ENCODE assay signal across 9 cellular contexts in the genomic region with DNA sequence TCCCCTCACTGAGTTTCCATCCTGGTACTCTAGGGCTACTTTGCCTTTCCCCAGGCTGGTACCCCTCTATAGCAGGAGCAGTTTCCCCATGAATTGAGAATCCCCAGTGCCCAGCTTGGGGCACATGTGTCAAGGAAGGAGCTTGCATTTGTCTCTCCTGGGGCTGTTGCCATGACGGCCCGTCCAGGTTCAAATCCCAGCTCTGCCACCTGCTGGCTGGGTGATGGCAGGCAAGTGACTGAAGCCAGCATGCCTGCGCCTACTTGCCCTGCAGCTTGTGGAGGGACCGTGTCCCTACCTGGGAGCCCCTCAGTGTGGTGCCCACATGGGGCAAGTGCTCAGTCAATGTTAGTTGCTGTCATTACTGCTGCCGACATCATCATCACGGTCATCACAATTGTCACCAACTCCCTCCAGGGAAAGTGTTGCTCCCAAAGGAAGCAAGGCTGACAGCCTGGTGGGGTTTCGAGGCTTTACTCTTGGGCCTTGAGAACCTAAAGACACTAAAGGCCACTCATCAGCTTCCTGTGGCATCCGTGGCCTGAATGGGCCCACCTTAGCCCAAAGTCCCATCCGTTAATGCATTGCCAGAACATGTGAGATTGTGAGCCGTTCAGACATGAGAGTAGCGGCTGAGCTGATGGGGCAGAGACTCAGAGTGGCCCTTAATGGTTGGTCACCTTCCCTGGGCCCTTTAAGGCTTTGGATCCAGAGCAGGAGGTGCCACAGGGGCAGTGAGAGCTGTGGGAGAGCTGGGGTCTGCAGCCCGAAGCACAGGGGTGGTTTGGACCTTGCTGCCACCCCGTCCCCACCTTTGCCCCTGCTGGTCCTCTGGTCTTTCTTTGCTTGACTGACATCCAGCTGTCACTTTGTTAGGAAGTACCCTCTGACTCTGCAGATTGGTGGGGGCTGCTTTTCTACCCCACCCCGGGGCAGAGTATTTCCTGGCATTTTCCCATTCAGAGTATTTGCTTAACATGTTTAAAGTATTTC.
DNase-seq lines count a peak whose midpoint lies in the region.
"Had no signal": no experiment of that assay in that cellular context is flagged by ENCODE, and none has a peak within 500 bp of the region (broad histone marks: within the 10 kb centered on the region; RNA-seq: fewer than 3 reads in every experiment).

No MANE protein-coding gene starts in this region.

- H3K27me3 Mint-ChIP-seq in CD4-positive, alpha-beta memory T cell: no peaks in the 10 kb centered on the region
- no peaks in the 10 kb centered on the region for H3K27me3 Mint-ChIP-seq in activated CD4-positive, alpha-beta T cell treated with anti-CD3 and anti-CD28 coated beads, Interleukin-2, amount 10 ng/mL, durations not matched to agents 7 days and 5 days
- H3K27me3 Mint-ChIP-seq: naive B cell had no signal

- no peaks in the 10 kb centered on the region for H3K9me3 ChIP-seq in CD4-positive, alpha-beta memory T cell (ENCODE audit: control insufficient read depth in 1 of 2, low read length in 2 of 2)
- no peaks in the 10 kb centered on the region for H3K9me3 ChIP-seq in Karpas-422 (ENCODE audit: low read length)

- H3K9ac ChIP-seq in Karpas-422 (ENCODE audit: low read length): no peak overlapping the region

- H3K9me2 ChIP-seq in Karpas-422 (replicated peaks; ENCODE audit: insufficient read depth, low read length): no peaks in the 10 kb centered on the region

- H3K36me3 ChIP-seq in CD4-positive, alpha-beta memory T cell (ENCODE audit: insufficient read depth, low read length): no peaks in the 10 kb centered on the region
- no peaks in the 10 kb centered on the region for H3K36me3 ChIP-seq in Karpas-422 (ENCODE audit: insufficient read depth, low read length)

- no peak overlapping the region for H3K4me3 ChIP-seq in CD4-positive, alpha-beta memory T cell (ENCODE audit: low read length in 2 of 2)
- no peak overlapping the region for H3K4me3 ChIP-seq in Karpas-422 (ENCODE audit: low read length)

- DNase-seq in CD4-positive, alpha-beta memory T cell: peak; percentile 54 to 63 (median 61)
- DNase-seq in Karpas-422: peak; percentile 79
- DNase-seq in activated CD4-positive, alpha-beta T cell treated with anti-CD3 and anti-CD28 coated beads, Interleukin-2, amount 10 ng/mL, durations not matched to agents 7 days and 5 days: peak; percentile 69
- peak; percentile 49 for DNase-seq in effector CD4-positive, alpha-beta T cell
- DNase-seq in mesenteric fat pad (ENCODE audit: low spot score): peak; percentile 83
- DNase-seq in superior temporal gyrus (ENCODE audit: extremely low spot score): peak; percentile 29
- DNase-seq in NOMO-1 treated with DMSO at 0.1 percent for 48 hours (lab: John Stamatoyannopoulos, UW; ENCODE audit: unreplicated experiment): no peak
- no peak for DNase-seq in NK-92 (lab: John Stamatoyannopoulos, UW; ENCODE audit: unreplicated experiment)
- DNase-seq: naive B cell had no signal

- H3K4me1 Mint-ChIP-seq in CD4-positive, alpha-beta memory T cell: peaks cover 9 to 63% (median 29%) of the 10 kb centered on the region in 4 donors
- H3K4me1 Mint-ChIP-seq in activated CD4-positive, alpha-beta T cell treated with anti-CD3 and anti-CD28 coated beads, Interleukin-2, amount 10 ng/mL, durations not matched to agents 7 days and 5 days: peaks cover 19% of the 10 kb centered on the region

- no peaks in the 10 kb centered on the region for H3K27me3 ChIP-seq in CD4-positive, alpha-beta memory T cell (ENCODE audit: insufficient read depth, low read length)
- H3K27me3 ChIP-seq in Karpas-422 (ENCODE audit: low read length): no peaks in the 10 kb centered on the region

- peak overlapping the region in 5 of 7 donors; percentile 18 to 57 (median 22) for H3K27ac Mint-ChIP-seq in CD4-positive, alpha-beta memory T cell
- no peak overlapping the region for H3K27ac Mint-ChIP-seq in activated CD4-positive, alpha-beta T cell treated with anti-CD3 and anti-CD28 coated beads, Interleukin-2, amount 10 ng/mL, durations not matched to agents 7 days and 5 days

- H3K4me1 ChIP-seq in CD4-positive, alpha-beta memory T cell (ENCODE audit: insufficient read depth, low read length): peaks cover 43% of the 10 kb centered on the region
- no peaks in the 10 kb centered on the region; the same call in 1 of the 2 replicates for H3K4me1 ChIP-seq in Karpas-422 (ENCODE audit: low read length)

- intact Hi-C loops in CD4-positive, alpha-beta memory T cell (cut with micrococcal nuclease): loop anchor here (1.0 kb wide), 1 partner anchor 96 kb away; no protein-coding TSS in a partner anchor

- CTCF ChIA-PET in CD4-positive, alpha-beta memory T cell (lab: Charles Lee; ENCODE audit: partially characterized antibody): interaction anchor here (0.7 to 8.0 kb wide), 31 partner anchors 11 to 249 kb away, joined by 3 to 145 read pairs (median 4); no protein-coding TSS in a partner anchor
- CTCF ChIA-PET in activated CD4-positive, alpha-beta T cell treated with anti-CD3 and anti-CD28 coated beads, Interleukin-2, amount 10 ng/mL, durations not matched to agents 7 days and 5 days (lab: Charles Lee): interaction anchor here (0.7 to 1.7 kb wide), 11 partner anchors 9 to 247 kb away, joined by 3 to 5 read pairs (median 3); no protein-coding TSS in a partner anchor

- POLR2A ChIA-PET in CD4-positive, alpha-beta memory T cell (lab: Charles Lee; ENCODE audit: partially characterized antibody): interaction anchor here (0.6 to 1.3 kb wide), 3 partner anchors 99 to 209 kb away, joined by 3 read pairs; no protein-coding TSS in a partner anchor
- POLR2A ChIA-PET in activated CD4-positive, alpha-beta T cell treated with anti-CD3 and anti-CD28 coated beads, Interleukin-2, amount 10 ng/mL, durations not matched to agents 7 days and 5 days (lab: Charles Lee): no interaction called here

- no peak overlapping the region for H2AFZ ChIP-seq in Karpas-422 (ENCODE audit: low read length)

- no peak overlapping the region for H3K4me3 Mint-ChIP-seq in CD4-positive, alpha-beta memory T cell
- H3K4me3 Mint-ChIP-seq in activated CD4-positive, alpha-beta T cell treated with anti-CD3 and anti-CD28 coated beads, Interleukin-2, amount 10 ng/mL, durations not matched to agents 7 days and 5 days: no peak overlapping the region
- H3K4me3 Mint-ChIP-seq: naive B cell had no signal

- no peak overlapping the region for H3K27ac ChIP-seq in CD4-positive, alpha-beta memory T cell (ENCODE audit: low read depth, low read length)
- H3K27ac ChIP-seq in Karpas-422 (ENCODE audit: low read length): no peak overlapping the region

- H3K79me2 ChIP-seq in Karpas-422 (ENCODE audit: low read length): no peaks in the 10 kb centered on the region

- H4K20me1 ChIP-seq in Karpas-422 (ENCODE audit: insufficient read depth, low read depth, low read length): no peaks in the 10 kb centered on the region

- peaks cover 12 to 14% of the 10 kb centered on the region in 2 donors for H3K36me3 Mint-ChIP-seq in CD4-positive, alpha-beta memory T cell
- H3K36me3 Mint-ChIP-seq in activated CD4-positive, alpha-beta T cell treated with anti-CD3 and anti-CD28 coated beads, Interleukin-2, amount 10 ng/mL, durations not matched to agents 7 days and 5 days (ENCODE audit: low read depth): no peaks in the 10 kb centered on the region

- H3K9me3 Mint-ChIP-seq in CD4-positive, alpha-beta memory T cell: peaks cover 0 to 1% (median 0%) of the 10 kb centered on the region in 8 donors
- no peaks in the 10 kb centered on the region for H3K9me3 Mint-ChIP-seq in activated CD4-positive, alpha-beta T cell treated with anti-CD3 and anti-CD28 coated beads, Interleukin-2, amount 10 ng/mL, durations not matched to agents 7 days and 5 days
- H3K9me3 Mint-ChIP-seq: naive B cell had no signal

- H3K4me2 ChIP-seq in Karpas-422 (ENCODE audit: low read depth, low read length, poor library complexity, severe bottlenecking): no peak overlapping the region

Comparison
In these comparisons a context has a peak if more than half of its experiments do, and no peak if none do; other contexts are left out.
1. DNase-seq: peak in CD4-positive, alpha-beta memory T cell (5 of 5), Karpas-422 (single experiment), activated CD4-positive, alpha-beta T cell treated with anti-CD3 and anti-CD28 coated beads, Interleukin-2, amount 10 ng/mL, durations not matched to agents 7 days and 5 days (single experiment), effector CD4-positive, alpha-beta T cell (single experiment), mesenteric fat pad (single experiment) and superior temporal gyrus (single experiment); none in NOMO-1 treated with DMSO at 0.1 percent for 48 hours (single experiment) and NK-92 (single experiment).